In the genomic region with DNA sequence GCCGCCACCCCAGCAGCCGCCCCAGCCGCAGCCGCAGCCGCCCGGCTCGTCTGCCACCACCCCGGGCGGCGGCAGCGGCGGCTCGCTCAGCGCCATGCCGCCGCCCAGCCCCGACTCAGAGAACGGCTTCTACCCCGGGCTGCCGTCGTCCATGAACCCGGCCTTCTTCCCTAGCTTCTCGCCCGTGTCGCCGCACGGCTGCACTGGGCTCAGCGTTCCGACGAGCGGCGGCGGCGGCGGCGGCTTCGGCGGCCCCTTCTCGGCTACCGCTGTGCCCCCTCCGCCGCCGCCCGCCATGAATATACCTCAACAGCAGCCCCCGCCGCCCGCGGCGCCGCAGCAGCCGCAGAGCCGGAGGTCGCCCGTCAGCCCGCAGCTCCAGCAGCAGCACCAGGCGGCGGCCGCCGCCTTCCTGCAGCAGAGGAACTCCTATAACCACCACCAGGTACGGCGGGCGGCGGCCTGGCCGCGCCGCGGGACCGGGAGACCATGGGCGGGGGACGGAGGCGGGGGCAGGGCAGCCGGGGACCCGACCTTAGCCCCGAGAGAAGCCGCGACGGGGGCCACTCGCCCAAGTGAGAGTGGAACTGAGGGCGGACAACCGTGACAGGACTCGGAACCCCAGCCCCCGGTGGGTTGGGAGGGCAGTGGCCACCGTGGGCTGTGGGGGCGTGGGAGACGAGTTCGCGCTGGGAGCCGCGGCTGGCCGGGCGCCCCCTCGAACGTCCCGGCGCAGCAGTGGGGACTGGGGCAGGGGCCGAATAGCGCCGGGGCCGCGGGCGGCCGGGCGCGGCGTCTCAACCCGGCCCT, we compare ENCODE assay signal across 8 cellular contexts. TPM values are rescaled to one million over a fixed set of nuclear protein-coding genes. Genes with fewer than 3 reads are reported as not detected.
DNase-seq lines count a peak whose midpoint lies in the region; ATAC-seq, FAIRE-seq and TF ChIP-seq lines count a peak whose summit lies in the region.

No MANE protein-coding gene starts in this region.

- POLR2A ChIA-PET in HepG2 (lab: Yijun Ruan, JAX): interaction anchor here (1.5 kb wide), 1 partner anchor 145 kb away, joined by 3 read pairs; no protein-coding TSS in a partner anchor

- peaks cover 13% of the 10 kb centered on the region for H3K4me1 ChIP-seq in HepG2 (ENCODE audit: insufficient read depth, low read length)

- H3K27me3 Mint-ChIP-seq in chondrocyte (ENCODE audit: low read depth): no peaks in the 10 kb centered on the region

- no peak for TF ChIP-seq POLR2A in GM12891 (IDR thresholded peaks at IDR 0.05; ENCODE audit: low read depth, low read length)
- TF ChIP-seq POLR2A in HepG2 (IDR thresholded peaks at IDR 0.05; ENCODE audit: insufficient read depth in 1 of 2, low read depth in 2 of 2, low read length in 2 of 2): no peak

- CTCF ChIA-PET in HepG2 (lab: Yijun Ruan, JAX; ENCODE audit: low intra/inter-chr PET ratio, low total read pairs): no interaction called here

- in situ Hi-C loops in HepG2 (cut with HindIII; ENCODE audit: extremely low pct_ligation_motif_present, low pct_unique_long_range_greater_than_20kb): loop anchor here (10.0 to 25.0 kb wide), 3 partner anchors 141 to 1367 kb away; a partner anchor contains a TSS
- in situ Hi-C loops in G401 (cut with HindIII; ENCODE audit: low sequenced_read_pairs): no loop called here

- 0% methylated on average over 17 of the region's 106 CpGs for WGBS in HepG2 (ENCODE audit: low lambda C conversion rate)

- peak overlapping the region; percentile 81 for H3K4me3 Mint-ChIP-seq in chondrocyte (ENCODE audit: unreplicated experiment)

- H3K27ac Mint-ChIP-seq in chondrocyte (ENCODE audit: unreplicated experiment): peak overlapping the region; percentile 81

- TF ChIP-seq CTCF in chondrocyte (IDR thresholded peaks at IDR 0.05) (no peak), HepG2 (CRISPR knock-in tag; IDR thresholded peaks at IDR 0.05) (no peak)

- TF ChIP-seq RAD21 in HepG2 (CRISPR knock-in tag; IDR thresholded peaks at IDR 0.05): no peak

- H2AFZ ChIP-seq in HepG2 (ENCODE audit: low read length): no peak overlapping the region

- peak overlapping the region; percentile 81 to 97 (median 97) for H3K4me3 ChIP-seq in HepG2 (replicated peaks in 1 of 3; ENCODE audit: insufficient read depth in 1 of 3, low read depth in 2 of 3, low read length in 3 of 3)

- no peaks in the 10 kb centered on the region; a peak in 2 of 5 replicates for H3K36me3 ChIP-seq in HepG2 (replicated peaks in 1 of 2; ENCODE audit: control insufficient read depth in 1 of 2, insufficient read depth in 2 of 2, low read length in 2 of 2)

- H3K27ac ChIP-seq in HepG2 (ENCODE audit: extremely low read length, insufficient read depth, low read length): peak overlapping the region; percentile 87

- TF ChIP-seq EP300 in HepG2 (IDR thresholded peaks at IDR 0.05; ENCODE audit: low read depth in 2 of 2, low read length in 2 of 2): no peak
- TF ChIP-seq EP300 in HepG2 (CRISPR knock-in tag; IDR thresholded peaks at IDR 0.05; ENCODE audit: borderline replicate concordance): no peak

- H3K9me3 ChIP-seq in HepG2 (ENCODE audit: low read length): no peaks in the 10 kb centered on the region

- peak; percentile 0 for ATAC-seq in HG03432 (IDR thresholded peaks at IDR 0.05; ENCODE audit: unreplicated experiment)
- ATAC-seq in HepG2: peak; percentile 19

- H3K9ac ChIP-seq in HepG2 (ENCODE audit: insufficient read depth, low read depth, low read length): peak overlapping the region; percentile 74

- peaks cover 36% of the 10 kb centered on the region for H3K4me1 Mint-ChIP-seq in chondrocyte (ENCODE audit: low read depth)

- H3K36me3 Mint-ChIP-seq in chondrocyte (ENCODE audit: low read depth): peaks cover 7% of the 10 kb centered on the region

- no peak for FAIRE-seq in GM12891 (lab: Jason Lieb, UNC)
- FAIRE-seq in HepG2 (lab: Jason Lieb, UNC): no peak

- H4K20me1 ChIP-seq in HepG2 (ENCODE audit: insufficient read depth, low read length): no peaks in the 10 kb centered on the region

- peak overlapping the region; percentile 69 for H3K4me2 ChIP-seq in HepG2 (ENCODE audit: low read depth, low read length)

- peaks cover 25% of the 10 kb centered on the region for H3K79me2 ChIP-seq in HepG2 (ENCODE audit: insufficient read depth, low read length)

- H3K9me3 Mint-ChIP-seq in chondrocyte (ENCODE audit: low read depth): no peaks in the 10 kb centered on the region

- DNase-seq in GM12891 (ENCODE audit: insufficient read length, low spot score): peak; percentile 20
- peak; percentile 48 for DNase-seq in activated CD4-positive, alpha-beta T cell treated with anti-CD3 and anti-CD28 coated beads for 1 hour
- DNase-seq in chondrocyte (ENCODE audit: low spot score): peak; percentile 80
- no peak for DNase-seq in HepG2 (ENCODE audit: low spot score)
- peak; percentile 43 for DNase-seq in stimulated activated CD4-positive, alpha-beta T cell treated with anti-CD3 and anti-CD28 coated beads, Interleukin-4, amount 100 ng/mL, for 24 hours
- DNase-seq in G401 (ENCODE audit: low spot score): no peak
- DNase-seq in COLO829 (ENCODE audit: low spot score): no peak

- no TSS peak for BruUV-seq in HepG2 (replicated peaks; lab: Mats Ljungman, UMichigan)

- no peaks in the 10 kb centered on the region; a peak in 2 of 5 replicates for H3K27me3 ChIP-seq in HepG2 (ENCODE audit: control insufficient read depth in 1 of 2, insufficient read depth in 2 of 2, low read length in 2 of 2)

- intact Hi-C loops in HepG2 (cut with micrococcal nuclease; ENCODE audit: unreplicated experiment): loop anchor here (1.0 to 10.0 kb wide), 8 partner anchors 39 to 1379 kb away; a partner anchor contains a TSS

TF ChIP-seq in GM12891, 5 proteins besides CTCF, POLR2A, EP300 and RAD21:
- TF ChIP-seq SPI1 (IDR thresholded peaks at IDR 0.05; ENCODE audit: low read depth, low read length): peak; percentile 9; the same call in 1 of the 2 replicates
- no peak for TF ChIP-seq PAX5 (IDR thresholded peaks at IDR 0.05; ENCODE audit: insufficient read depth, low read length, severe bottlenecking)
TF ChIP-seq in GM12891: peak in this region for 1.

TF ChIP-seq in HepG2, 621 proteins besides CTCF, POLR2A, EP300 and RAD21 (continues in another document):
- 0 out of 2 replicates have a peak, but pooled peaks have one; percentile 23 for TF ChIP-seq ZNF564 (CRISPR knock-in tag; IDR thresholded peaks at IDR 0.05)
- no peak for TF ChIP-seq NFE2L2 (IDR thresholded peaks at IDR 0.05; ENCODE audit: low read length)
- TF ChIP-seq JARID2 (CRISPR knock-in tag; IDR thresholded peaks at IDR 0.05; ENCODE audit: insufficient replicate concordance): no peak
- no peak for TF ChIP-seq ZNF329 (CRISPR knock-in tag; IDR thresholded peaks at IDR 0.05; ENCODE audit: low read depth)
- TF ChIP-seq, protein P1, sequence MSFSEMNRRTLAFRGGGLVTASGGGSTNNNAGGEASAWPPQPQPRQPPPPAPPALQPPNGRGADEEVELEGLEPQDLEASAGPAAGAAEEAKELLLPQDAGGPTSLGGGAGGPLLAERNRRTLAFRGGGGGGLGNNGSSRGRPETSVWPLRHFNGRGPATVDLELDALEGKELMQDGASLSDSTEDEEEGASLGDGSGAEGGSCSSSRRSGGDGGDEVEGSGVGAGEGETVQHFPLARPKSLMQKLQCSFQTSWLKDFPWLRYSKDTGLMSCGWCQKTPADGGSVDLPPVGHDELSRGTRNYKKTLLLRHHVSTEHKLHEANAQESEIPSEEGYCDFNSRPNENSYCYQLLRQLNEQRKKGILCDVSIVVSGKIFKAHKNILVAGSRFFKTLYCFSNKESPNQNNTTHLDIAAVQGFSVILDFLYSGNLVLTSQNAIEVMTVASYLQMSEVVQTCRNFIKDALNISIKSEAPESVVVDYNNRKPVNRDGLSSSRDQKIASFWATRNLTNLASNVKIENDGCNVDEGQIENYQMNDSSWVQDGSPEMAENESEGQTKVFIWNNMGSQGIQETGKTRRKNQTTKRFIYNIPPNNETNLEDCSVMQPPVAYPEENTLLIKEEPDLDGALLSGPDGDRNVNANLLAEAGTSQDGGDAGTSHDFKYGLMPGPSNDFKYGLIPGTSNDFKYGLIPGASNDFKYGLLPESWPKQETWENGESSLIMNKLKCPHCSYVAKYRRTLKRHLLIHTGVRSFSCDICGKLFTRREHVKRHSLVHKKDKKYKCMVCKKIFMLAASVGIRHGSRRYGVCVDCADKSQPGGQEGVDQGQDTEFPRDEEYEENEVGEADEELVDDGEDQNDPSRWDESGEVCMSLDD (CRISPR knock-in tag; IDR thresholded peaks at IDR 0.05; ENCODE audit: borderline replicate concordance): no peak
- no peak for TF ChIP-seq ZNF274 (CRISPR knock-in tag; IDR thresholded peaks at IDR 0.05)
- no peak for TF ChIP-seq ZNF180 (CRISPR knock-in tag; IDR thresholded peaks at IDR 0.05; ENCODE audit: borderline replicate concordance, low read depth)

RNA-seq across cellular contexts. Expression of a gene that starts 1.8 kb away (rescaled TPM):
- polyA plus RNA-seq in GM12891 (2012; ENCODE audit: low read depth, missing spikeins): 2.2 TPM
- total RNA-seq in chondrocyte (35.4 to 47.0 TPM (median 38.7 TPM) in 3 replicates), HepG2 (2016; rRNA removed; fragmentation: Illumina TruSeq; extraction: Trizol) (2.5 and 3.7 TPM in 2 replicates)
- total RNA-seq in HepG2 (2016; cell fraction: cytosol; rRNA removed; fragmentation: Illumina TruSeq; extraction: Trizol; ENCODE audit: low read depth): 0.71 and 0.79 TPM in 2 replicates
- total RNA-seq in HepG2 (2016; cell fraction: insoluble cytoplasmic fraction; rRNA removed; fragmentation: Illumina TruSeq; extraction: Trizol): 1.9 and 3.2 TPM in 2 replicates
- total RNA-seq in HepG2 (2016; cell fraction: membrane; rRNA removed; fragmentation: Illumina TruSeq; extraction: Trizol): 1.7 and 3.0 TPM in 2 replicates
- total RNA-seq in HepG2 (2016; cell fraction: nucleus; rRNA removed; fragmentation: Illumina TruSeq; extraction: Trizol): 6.3 and 8.0 TPM in 2 replicates
- 1.7 and 2.0 TPM in 2 replicates for polyA plus RNA-seq in HepG2 (2011; rRNA removed)
- polyA plus RNA-seq in HepG2 (2011; cell fraction: cytosol; rRNA removed): 0.62 and 1.2 TPM in 2 replicates
- 2.9 and 3.1 TPM in 2 replicates for polyA plus RNA-seq in HepG2 (2011; cell fraction: nucleus; rRNA removed)
- polyA plus RNA-seq in HepG2 (2012): 2.4 and 3.2 TPM in 2 replicates
- polyA plus RNA-seq in HepG2 (2016; cell fraction: cytosol; fragmentation: Illumina TruSeq; extraction: Trizol; ENCODE audit: low read depth): 0.11 and 0.24 TPM in 2 replicates
- polyA plus RNA-seq in HepG2 (2016; cell fraction: insoluble cytoplasmic fraction; fragmentation: Illumina TruSeq; extraction: Trizol; ENCODE audit: low read depth): 3.4 and 3.9 TPM in 2 replicates
- polyA plus RNA-seq in HepG2 (2016; cell fraction: membrane; fragmentation: Illumina TruSeq; extraction: Trizol; ENCODE audit: low read depth): 0.50 and 0.65 TPM in 2 replicates
- polyA plus RNA-seq in HepG2 (2016; cell fraction: nucleus; fragmentation: Illumina TruSeq; extraction: Trizol; ENCODE audit: insufficient read depth, low read depth): 5.9 and 6.9 TPM in 2 replicates
- 1.7 and 3.5 TPM in 2 replicates for polyA minus RNA-seq in HepG2 (2011; rRNA and poly(A)+ RNA removed; ENCODE audit: low replicate concordance)
- polyA minus RNA-seq in HepG2 (2011; cell fraction: cytosol; rRNA and poly(A)+ RNA removed): 2.7 and 6.6 TPM in 2 replicates
- polyA minus RNA-seq in HepG2 (2011; cell fraction: nucleus; rRNA and poly(A)+ RNA removed): 9.8 and 12.8 TPM in 2 replicates
- total RNA-seq in G401 (2014; rRNA removed; shearing (Covaris generic)): not detected in 2 replicates

Comparison
In these comparisons a context has a peak if more than half of its experiments do, and no peak if none do; other contexts are left out.
1. DNase-seq: peak in GM12891 (single experiment), activated CD4-positive, alpha-beta T cell treated with anti-CD3 and anti-CD28 coated beads for 1 hour (single experiment), chondrocyte (single experiment) and stimulated activated CD4-positive, alpha-beta T cell treated with anti-CD3 and anti-CD28 coated beads, Interleukin-4, amount 100 ng/mL, for 24 hours (single experiment); none in HepG2 (single experiment), G401 (single experiment) and COLO829 (single experiment).